Comparison of ENCODE assay signal across 9 cellular contexts in genomic region chr3:70856414-70857162, GRCh38.
DNase-seq lines count a peak whose midpoint lies in the region; ATAC-seq and TF ChIP-seq lines count a peak whose summit lies in the region.
"Had no signal": no experiment of that assay in that cellular context is flagged by ENCODE, and none has a peak within 500 bp of the region (broad histone marks: within the 10 kb centered on the region; RNA-seq: fewer than 3 reads in every experiment).

No MANE protein-coding gene starts in this region.

- no peak overlapping the region for H3K4me3 ChIP-seq in PC-3 (ENCODE audit: low read length)
- no peak overlapping the region for H3K4me3 ChIP-seq in fibroblast of pulmonary artery (replicated peaks; ENCODE audit: low read depth, low read length)

- POLR2A ChIA-PET in PC-3 (lab: Charles Lee; ENCODE audit: unreplicated experiment) = no interaction called here

- no peak overlapping the region for H2AFZ ChIP-seq in PC-3 (ENCODE audit: low read length)

- peaks cover 37% of the 10 kb centered on the region for H3K4me1 ChIP-seq in PC-3 (ENCODE audit: insufficient read depth, low read length)

- H3K27ac ChIP-seq in PC-3 (ENCODE audit: low read length) (peak overlapping the region; percentile 81), caudate nucleus (ENCODE audit: low read depth, low read length) (no peak overlapping the region)
- H3K27ac ChIP-seq: WERI-Rb-1 had no signal

- H4K20me1 ChIP-seq in PC-3 (ENCODE audit: low read length) = no peaks in the 10 kb centered on the region

- H3K9me2 ChIP-seq in PC-3 (replicated peaks; ENCODE audit: low read length) = no peaks in the 10 kb centered on the region

- peak overlapping the region; percentile 60 for H3K9ac ChIP-seq in PC-3 (ENCODE audit: low read length)

- peak overlapping the region; percentile 17; the same call in 1 of the 2 replicates for H3K4me2 ChIP-seq in PC-3 (ENCODE audit: low read length)

- DNase-seq in EH (ENCODE audit: low read depth) (peak; percentile 89), PC-3 (peak; percentile 83), fibroblast of pulmonary artery (ENCODE audit: low read depth) (peak; percentile 94), SKM-1 (lab: John Stamatoyannopoulos, UW; ENCODE audit: unreplicated experiment) (no peak), caudate nucleus (lab: John Stamatoyannopoulos, UW) (no peak)
- DNase-seq: WERI-Rb-1 had no signal

- no peak for TF ChIP-seq CTCF in PC-3 (conservative IDR thresholded peaks at IDR 0.05; ENCODE audit: low read depth, low read length)
- no peak for TF ChIP-seq CTCF in fibroblast of pulmonary artery (IDR thresholded peaks at IDR 0.05; ENCODE audit: low read length, missing control alignments)

- H3K27me3 ChIP-seq in PC-3 (ENCODE audit: low read length) = no peaks in the 10 kb centered on the region

- H3F3A ChIP-seq in PC-3 (ENCODE audit: low read length, unreplicated experiment) = no peaks in the 10 kb centered on the region

- H3K79me2 ChIP-seq in PC-3 (ENCODE audit: low read length) = no peaks in the 10 kb centered on the region

- ATAC-seq in GM21723 (IDR thresholded peaks at IDR 0.05; ENCODE audit: unreplicated experiment) = peak; percentile 55
- ATAC-seq in PC-3 = peak; percentile 72
- no peak for ATAC-seq in HG02840 (IDR thresholded peaks at IDR 0.05; ENCODE audit: low FRiP score, unreplicated experiment)
- ATAC-seq in HG03097 (IDR thresholded peaks at IDR 0.05; ENCODE audit: low FRiP score, unreplicated experiment) = no peak

- no TSS peak for BruUV-seq in PC-3 (replicated peaks; lab: Mats Ljungman, UMichigan)

- intact Hi-C loops in PC-3 (cut with micrococcal nuclease) = no loop called here

- H3K36me3 ChIP-seq in PC-3 (ENCODE audit: low read depth, low read length) = no peaks in the 10 kb centered on the region
- H3K36me3 ChIP-seq: WERI-Rb-1 had no signal

- CTCF ChIA-PET in PC-3 (lab: Charles Lee) = interaction anchor here (0.5 kb wide), 1 partner anchor 179 kb away, joined by 3 read pairs; no protein-coding TSS in a partner anchor

- no peaks in the 10 kb centered on the region for H3K9me3 ChIP-seq in PC-3 (ENCODE audit: low read length)

Comparison
In these comparisons a context has a peak if more than half of its experiments do, and no peak if none do; other contexts are left out.
1. DNase-seq: peak in EH (single experiment), PC-3 (single experiment) and fibroblast of pulmonary artery (single experiment); none in SKM-1 (single experiment) and caudate nucleus (0 of 61).
2. ATAC-seq: peak in GM21723 (single experiment) and PC-3 (single experiment); none in HG02840 (single experiment) and HG03097 (single experiment).